Comparison of ENCODE assay signal across 8 cellular contexts in the genomic region with DNA sequence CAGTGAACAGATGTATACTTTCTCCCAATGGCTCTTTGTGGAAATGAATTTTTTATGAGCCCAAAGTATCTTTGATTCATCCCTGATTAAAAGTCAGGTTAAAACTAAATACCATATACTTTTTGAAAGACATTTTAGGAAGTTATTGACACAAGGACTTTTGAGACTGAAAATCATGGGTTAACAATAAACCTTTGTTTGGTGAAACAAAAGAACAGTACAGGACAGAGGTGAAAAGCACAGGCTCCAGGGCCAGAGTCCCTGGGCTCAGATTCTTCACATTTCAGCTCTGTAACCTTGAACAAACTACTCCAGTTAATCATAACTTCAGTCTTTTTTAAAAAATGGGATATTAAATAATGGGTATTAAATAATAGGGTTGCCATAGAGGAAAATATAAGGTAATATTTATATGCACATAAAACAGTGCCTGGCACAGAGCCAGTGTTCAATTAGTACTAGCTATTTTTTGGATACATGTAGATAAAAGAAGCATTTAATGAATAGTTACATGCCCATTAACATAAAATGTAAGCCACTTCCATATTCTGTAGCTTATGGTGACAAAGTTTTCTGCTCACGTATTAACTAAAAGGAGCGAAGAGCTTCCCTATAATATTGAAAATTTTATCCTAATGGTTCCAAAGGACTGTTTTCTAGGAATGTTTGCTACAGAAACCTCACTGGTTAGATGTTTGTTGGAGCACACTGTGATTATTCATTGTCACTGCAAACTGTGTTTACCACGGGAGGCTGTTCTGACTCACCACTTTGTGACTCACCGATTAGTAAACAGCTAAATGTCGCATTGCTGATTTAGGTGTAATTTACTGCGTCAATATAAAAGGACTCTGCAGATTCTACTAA.
A peak's percentile ranks its signal among the peaks of the same experiment; 100 is the strongest.
DNase-seq lines count a peak whose midpoint lies in the region; ATAC-seq, FAIRE-seq and TF ChIP-seq lines count a peak whose summit lies in the region.

No MANE protein-coding gene starts in this region.

- DNase-seq in H54 (ENCODE audit: insufficient read length, low spot score) (peak; percentile 1), NCI-H774 (lab: John Stamatoyannopoulos, UW) (peak; percentile 65), epithelial cell of esophagus (ENCODE audit: low read depth) (peak; percentile 89), progenitor cell of endocrine pancreas (ENCODE audit: low spot score, unreplicated experiment) (no peak), chondrocyte (ENCODE audit: low spot score) (no peak), DMS79 treated with DMSO at 0.1 percent for 48 hours (lab: John Stamatoyannopoulos, UW) (no peak)
- DNase-seq in stimulated activated effector memory CD8-positive, alpha-beta T cell treated with anti-CD3 and anti-CD28 coated beads, Interleukin-12 subunit alpha, Interleukin-12 subunit beta, amount 100 ng/mL, for 72 hours (ENCODE audit: low spot score in 2 of 2) = no peak

- H3K27ac Mint-ChIP-seq in progenitor cell of endocrine pancreas (peak overlapping the region; percentile 97), chondrocyte (ENCODE audit: unreplicated experiment) (no peak overlapping the region)
- no peak overlapping the region for H3K27ac Mint-ChIP-seq in stimulated activated effector memory CD8-positive, alpha-beta T cell treated with anti-CD3 and anti-CD28 coated beads, Interleukin-12 subunit alpha, Interleukin-12 subunit beta, amount 100 ng/mL, for 72 hours

- FAIRE-seq in H54 (lab: Jason Lieb, UNC) = peak; percentile 11

- H3K36me3 Mint-ChIP-seq in progenitor cell of endocrine pancreas (ENCODE audit: insufficient read depth) (no peaks in the 10 kb centered on the region), chondrocyte (ENCODE audit: low read depth) (peaks cover 2% of the 10 kb centered on the region)
- no peaks in the 10 kb centered on the region for H3K36me3 Mint-ChIP-seq in stimulated activated effector memory CD8-positive, alpha-beta T cell treated with anti-CD3 and anti-CD28 coated beads, Interleukin-12 subunit alpha, Interleukin-12 subunit beta, amount 100 ng/mL, for 72 hours

- peak overlapping the region; percentile 32 for H3K4me3 Mint-ChIP-seq in progenitor cell of endocrine pancreas (ENCODE audit: low read depth)
- no peak overlapping the region for H3K4me3 Mint-ChIP-seq in chondrocyte (ENCODE audit: unreplicated experiment)
- no peak overlapping the region for H3K4me3 Mint-ChIP-seq in stimulated activated effector memory CD8-positive, alpha-beta T cell treated with anti-CD3 and anti-CD28 coated beads, Interleukin-12 subunit alpha, Interleukin-12 subunit beta, amount 100 ng/mL, for 72 hours

- H3K9me3 Mint-ChIP-seq in progenitor cell of endocrine pancreas (ENCODE audit: low read depth) = peaks cover 12% of the 10 kb centered on the region
- H3K9me3 Mint-ChIP-seq in chondrocyte (ENCODE audit: low read depth) = peaks cover 10% of the 10 kb centered on the region
- no peaks in the 10 kb centered on the region for H3K9me3 Mint-ChIP-seq in stimulated activated effector memory CD8-positive, alpha-beta T cell treated with anti-CD3 and anti-CD28 coated beads, Interleukin-12 subunit alpha, Interleukin-12 subunit beta, amount 100 ng/mL, for 72 hours

- no peak for ATAC-seq in stimulated activated effector memory CD8-positive, alpha-beta T cell treated with anti-CD3 and anti-CD28 coated beads, Interleukin-12 subunit alpha, Interleukin-12 subunit beta, amount 100 ng/mL, for 72 hours
- ATAC-seq in GM21360 (IDR thresholded peaks at IDR 0.05; ENCODE audit: unreplicated experiment) = no peak

- no peak for TF ChIP-seq CTCF in epithelial cell of esophagus (IDR thresholded peaks at IDR 0.05; ENCODE audit: insufficient read depth, low read depth, low read length, missing control alignments)
- no peak for TF ChIP-seq CTCF in progenitor cell of endocrine pancreas (IDR thresholded peaks at IDR 0.05; ENCODE audit: unreplicated experiment)
- TF ChIP-seq CTCF in chondrocyte (IDR thresholded peaks at IDR 0.05) = no peak

- H3K4me3 ChIP-seq in epithelial cell of esophagus (ENCODE audit: low read length) = no peak overlapping the region

- H3K4me1 Mint-ChIP-seq in progenitor cell of endocrine pancreas (ENCODE audit: low read depth) (peaks cover 59% of the 10 kb centered on the region), chondrocyte (ENCODE audit: low read depth) (peaks cover 4% of the 10 kb centered on the region)
- no peaks in the 10 kb centered on the region for H3K4me1 Mint-ChIP-seq in stimulated activated effector memory CD8-positive, alpha-beta T cell treated with anti-CD3 and anti-CD28 coated beads, Interleukin-12 subunit alpha, Interleukin-12 subunit beta, amount 100 ng/mL, for 72 hours

- no peak for TF ChIP-seq POLR2A in H54 (IDR thresholded peaks at IDR 0.05; ENCODE audit: low read depth, low read length)

- H3K27me3 Mint-ChIP-seq in progenitor cell of endocrine pancreas = no peaks in the 10 kb centered on the region
- H3K27me3 Mint-ChIP-seq in chondrocyte (ENCODE audit: low read depth) = no peaks in the 10 kb centered on the region

Comparison
In these comparisons a context has a peak if more than half of its experiments do, and no peak if none do; other contexts are left out.
1. DNase-seq: peak in H54 (single experiment), NCI-H774 (single experiment) and epithelial cell of esophagus (single experiment); none in progenitor cell of endocrine pancreas (single experiment), chondrocyte (single experiment), stimulated activated effector memory CD8-positive, alpha-beta T cell treated with anti-CD3 and anti-CD28 coated beads, Interleukin-12 subunit alpha, Interleukin-12 subunit beta, amount 100 ng/mL, for 72 hours (0 of 2) and DMS79 treated with DMSO at 0.1 percent for 48 hours (single experiment).